ENCODE assay signal across 27 cellular contexts in the genomic region with DNA sequence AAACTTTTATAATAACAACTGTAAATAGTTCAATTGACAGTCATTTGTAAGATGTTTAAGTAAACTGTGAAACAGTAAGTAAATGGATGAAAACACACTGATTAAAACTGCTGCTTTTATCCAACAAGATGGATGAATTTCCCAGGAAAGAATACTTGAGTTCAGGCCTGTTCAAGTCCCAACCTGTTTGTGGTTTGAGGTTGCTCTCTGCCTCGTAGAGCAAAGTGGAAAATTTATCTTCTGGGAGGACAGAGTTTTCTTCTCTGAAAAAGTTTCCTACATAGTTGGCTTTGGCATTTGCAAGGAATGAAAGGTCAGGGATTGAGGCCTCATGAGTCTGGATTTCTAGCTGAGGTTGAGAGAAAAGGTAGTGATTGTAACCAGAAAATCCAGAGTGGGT. TPM values are rescaled to one million over a fixed set of nuclear protein-coding genes. Genes with fewer than 3 reads are reported as not detected.
DNase-seq lines count a peak whose midpoint lies in the region; ATAC-seq, FAIRE-seq and TF ChIP-seq lines count a peak whose summit lies in the region.
"Had no signal": no experiment of that assay in that cellular context is flagged by ENCODE, and none has a peak within 500 bp of the region (broad histone marks: within the 10 kb centered on the region; RNA-seq: fewer than 3 reads in every experiment).

No MANE protein-coding gene starts in this region.

- H3K9me3 ChIP-seq in adipocyte (ENCODE audit: control insufficient read depth, low read length) (no peaks in the 10 kb centered on the region), mesenchymal stem cell (ENCODE audit: control insufficient read depth, low read length) (peaks cover 10% of the 10 kb centered on the region), neuronal stem cell (replicated peaks in 1 of 2; ENCODE audit: control insufficient read depth in 2 of 2, insufficient read depth in 1 of 2, low read depth in 1 of 2, low read length in 2 of 2) (peaks cover 0 to 1% of the 10 kb centered on the region in 2 donors)
- H3K9me3 ChIP-seq: HAP-1, Peyer's patch had no signal

- H3K18ac ChIP-seq in mesenchymal stem cell (ENCODE audit: low read depth in 1 of 2, low read length in 2 of 2) (no peak overlapping the region), neuronal stem cell (ENCODE audit: low read length) (no peak overlapping the region)

- peaks cover 16% of the 10 kb centered on the region for H3K36me3 Mint-ChIP-seq in central memory CD8-positive, alpha-beta T cell (ENCODE audit: insufficient read depth)

- H2BK15ac ChIP-seq in mesenchymal stem cell (ENCODE audit: low read depth, poor library complexity, severe bottlenecking): no peak overlapping the region
- H2BK15ac ChIP-seq in neuronal stem cell (ENCODE audit: low read length): no peak overlapping the region

- H3K27me3 ChIP-seq in adipocyte (replicated peaks; ENCODE audit: control insufficient read depth, insufficient read depth, low read length) (no peaks in the 10 kb centered on the region), mesenchymal stem cell (ENCODE audit: control insufficient read depth in 1 of 2, insufficient read depth in 1 of 2, low read length in 2 of 2) (no peaks in the 10 kb centered on the region), neuronal stem cell (ENCODE audit: control insufficient read depth in 3 of 3, insufficient read depth in 3 of 3, low read depth in 1 of 3, low read length in 3 of 3) (no peaks in the 10 kb centered on the region)
- H3K27me3 ChIP-seq: Peyer's patch, SJSA1 had no signal

- H3K4me2 ChIP-seq in mesenchymal stem cell (ENCODE audit: low read length, poor library complexity, severe bottlenecking) (no peak overlapping the region), neuronal stem cell (ENCODE audit: insufficient read depth, low read length, poor library complexity, severe bottlenecking) (no peak overlapping the region)
- H3K4me2 ChIP-seq: GM23338 had no signal

- H3K4me1 ChIP-seq in adipocyte (ENCODE audit: control insufficient read depth, insufficient read depth, low read length) (peaks cover 24% of the 10 kb centered on the region), mesenchymal stem cell (ENCODE audit: control insufficient read depth, insufficient read depth, low read depth, low read length) (peaks cover 17% of the 10 kb centered on the region), neuronal stem cell (ENCODE audit: control insufficient read depth in 2 of 2, insufficient read depth in 1 of 2, low read depth in 1 of 2, low read length in 2 of 2) (no peaks in the 10 kb centered on the region)
- H3K4me1 ChIP-seq: HAP-1, Peyer's patch had no signal

- no peak overlapping the region for H3K14ac ChIP-seq in mesenchymal stem cell (ENCODE audit: low read length in 2 of 2)
- H3K14ac ChIP-seq in neuronal stem cell (ENCODE audit: low read length): no peak overlapping the region

- H3K4ac ChIP-seq in mesenchymal stem cell (ENCODE audit: low read depth in 1 of 2, low read length in 2 of 2): no peak overlapping the region
- no peak overlapping the region for H3K4ac ChIP-seq in neuronal stem cell (ENCODE audit: low read length)

- peaks cover 15% of the 10 kb centered on the region for H3K79me1 ChIP-seq in mesenchymal stem cell (replicated peaks; ENCODE audit: low read length, poor library complexity, severe bottlenecking)
- peaks cover 4% of the 10 kb centered on the region for H3K79me1 ChIP-seq in neuronal stem cell (ENCODE audit: low read depth, low read length)

- ATAC-seq in central memory CD8-positive, alpha-beta T cell (replicated peaks; ENCODE audit: extremely low read depth, poor library complexity, severe bottlenecking): no peak
- ATAC-seq: GM23338, Right ventricle myocardium inferior had no signal

- H3K4me3 Mint-ChIP-seq in central memory CD8-positive, alpha-beta T cell: no peak overlapping the region
- H3K4me3 Mint-ChIP-seq: CD8-positive, alpha-beta memory T cell; GM23338 had no signal

- peak overlapping the region; percentile 1 for H3K27ac ChIP-seq in mesenchymal stem cell (ENCODE audit: low read length, poor library complexity, severe bottlenecking)
- no peak overlapping the region for H3K27ac ChIP-seq in neuronal stem cell (replicated peaks; ENCODE audit: low read length)
- H3K27ac ChIP-seq: C4-2B, HL-60, Peyer's patch, SJSA1 had no signal

- H3K4me1 Mint-ChIP-seq in central memory CD8-positive, alpha-beta T cell: peaks cover 21% of the 10 kb centered on the region

- H3K36me3 ChIP-seq in adipocyte (ENCODE audit: control insufficient read depth, insufficient read depth, low read length, severe bottlenecking) (peaks cover 18% of the 10 kb centered on the region), mesenchymal stem cell (ENCODE audit: control insufficient read depth in 1 of 2, insufficient read depth in 2 of 2, low read depth in 1 of 2, low read length in 2 of 2) (peaks cover 15 to 37% of the 10 kb centered on the region in 2 experiments), neuronal stem cell (replicated peaks in 1 of 2; ENCODE audit: control insufficient read depth in 2 of 2, insufficient read depth in 2 of 2, low read length in 2 of 2) (peaks cover 2 to 44% of the 10 kb centered on the region in 2 donors)

- H4K91ac ChIP-seq in mesenchymal stem cell (ENCODE audit: low read length): no peak overlapping the region
- no peak overlapping the region for H4K91ac ChIP-seq in neuronal stem cell (ENCODE audit: low read depth, low read length, poor library complexity)

- no peak overlapping the region for H2AFZ ChIP-seq in mesenchymal stem cell (ENCODE audit: low read depth, low read length)
- no peak overlapping the region for H2AFZ ChIP-seq in neuronal stem cell (ENCODE audit: low read length)
- H2AFZ ChIP-seq: GM23338 had no signal

- WGBS in mesenchymal stem cell: 41% methylated on average over 1 of the region's 1 CpG
- no CpG with 5 or more reads among the region's 1 CpG for WGBS in neuronal stem cell (ENCODE audit: extremely low coverage in 2 of 2, insufficient read length in 2 of 2, insufficient replicate concordance in 1 of 2), 2 donors

- no peak for TF ChIP-seq POLR2A in GM12892 (IDR thresholded peaks at IDR 0.05; ENCODE audit: low read depth, low read length)

- H3K9ac ChIP-seq in adipocyte (ENCODE audit: low read length): no peak overlapping the region
- H3K9ac ChIP-seq in mesenchymal stem cell (ENCODE audit: low read length): no peak overlapping the region
- H3K9ac ChIP-seq in neuronal stem cell (ENCODE audit: low read depth, low read length, poor library complexity): no peak overlapping the region

- no peak overlapping the region for H2BK12ac ChIP-seq in mesenchymal stem cell (ENCODE audit: low read length in 2 of 2)
- H2BK12ac ChIP-seq in neuronal stem cell (ENCODE audit: low read length): no peak overlapping the region

- H3K27ac Mint-ChIP-seq in central memory CD8-positive, alpha-beta T cell (ENCODE audit: low read depth): peak overlapping the region; percentile 46
- H3K27ac Mint-ChIP-seq: CD8-positive, alpha-beta memory T cell; GM23338 had no signal

- DNase-seq in GM12892 (ENCODE audit: insufficient read length): no peak
- DNase-seq in adipocyte (ENCODE audit: low read depth): peak; percentile 10
- DNase-seq in central memory CD8-positive, alpha-beta T cell (ENCODE audit: low spot score in 2 of 2): no peak
- DNase-seq in mesenchymal stem cell: peak; percentile 33
- no peak for DNase-seq in inferior parietal cortex (ENCODE audit: extremely low spot score)
- no peak for DNase-seq in activated naive CD4-positive, alpha-beta T cell treated with anti-CD3 and anti-CD28 coated beads, Interleukin-2, amount 50 U/mL, for 16 hours
- no peak for DNase-seq in neuronal stem cell (ENCODE audit: low spot score)
- DNase-seq: Calu3; CD8-positive, alpha-beta memory T cell; KG1; NCI-H1092 treated with DMSO at 0.1 percent for 48 hours; NCI-H1436 treated with DMSO at 0.1 percent for 48 hours; NCI-H1930; NCI-H2171; NCI-H345; NCI-H524 treated with DMSO at 0.1 percent for 48 hours; NCI-H82; Peyer's patch had no signal

- no peak overlapping the region for H2BK5ac ChIP-seq in mesenchymal stem cell (ENCODE audit: low read depth, low read length, poor library complexity, severe bottlenecking)
- no peak overlapping the region for H2BK5ac ChIP-seq in neuronal stem cell (ENCODE audit: low read length)

- H2BK120ac ChIP-seq in mesenchymal stem cell (ENCODE audit: low read depth, low read length) (no peak overlapping the region), neuronal stem cell (ENCODE audit: low read depth, low read length) (no peak overlapping the region)

- H3K4me3 ChIP-seq in adipocyte (ENCODE audit: low read length) (no peak overlapping the region), mesenchymal stem cell (ENCODE audit: insufficient read depth in 1 of 2, low read depth in 1 of 2, low read length in 2 of 2) (no peak overlapping the region), neuronal stem cell (ENCODE audit: low read length in 2 of 2) (no peak overlapping the region)
- H3K4me3 ChIP-seq: GM23338, HAP-1, Peyer's patch, SJSA1 had no signal

- H3K9me3 Mint-ChIP-seq in central memory CD8-positive, alpha-beta T cell: peaks cover 4% of the 10 kb centered on the region
- H3K9me3 Mint-ChIP-seq: GM23338 had no signal

- H4K8ac ChIP-seq in mesenchymal stem cell (ENCODE audit: low read length) (no peak overlapping the region), neuronal stem cell (ENCODE audit: low read depth, low read length) (no peak overlapping the region)

- H2AK5ac ChIP-seq in mesenchymal stem cell (ENCODE audit: low read length, severe bottlenecking) (no peak overlapping the region), neuronal stem cell (ENCODE audit: low read depth, low read length) (no peak overlapping the region)

- H3K23ac ChIP-seq in mesenchymal stem cell (ENCODE audit: low read length in 2 of 2) (no peak overlapping the region), neuronal stem cell (ENCODE audit: low read depth, low read length, poor library complexity) (no peak overlapping the region)

- peak; percentile 17 for FAIRE-seq in GM12892 (lab: Jason Lieb, UNC)
- FAIRE-seq: A204.1, G401.6, GM18507 had no signal

- H3K27me3 Mint-ChIP-seq in central memory CD8-positive, alpha-beta T cell: no peaks in the 10 kb centered on the region
- H3K27me3 Mint-ChIP-seq: CD8-positive, alpha-beta memory T cell had no signal

RNA-seq across cellular contexts. Expression of gene ZNF543, which starts 15.2 kb away (rescaled TPM):
- 3.0 TPM for polyA plus RNA-seq in GM12892 (2012; ENCODE audit: missing spikeins)
- 1.9 TPM for polyA plus RNA-seq in mesenchymal stem cell (2013, experiment 1 of 2)
- 2.2 TPM for polyA plus RNA-seq in mesenchymal stem cell (2013, experiment 2 of 2)
- polyA plus RNA-seq in neuronal stem cell (2013, experiment 1 of 2): 4.2 TPM
- polyA plus RNA-seq in neuronal stem cell (2013, experiment 2 of 2): 4.7 TPM

RNA-seq across cellular contexts. Expression of gene ZNF460, which starts 24.8 kb away (rescaled TPM):
- polyA plus RNA-seq in GM12892 (2012; ENCODE audit: missing spikeins): 11.9 TPM
- polyA plus RNA-seq in mesenchymal stem cell (2013, experiment 1 of 2): 2.1 TPM
- 1.8 TPM for polyA plus RNA-seq in mesenchymal stem cell (2013, experiment 2 of 2)
- 4.5 TPM for polyA plus RNA-seq in neuronal stem cell (2013, experiment 1 of 2)
- polyA plus RNA-seq in neuronal stem cell (2013, experiment 2 of 2): 5.6 TPM

RNA-seq across cellular contexts. Expression of gene ZNF304, which starts 46.0 kb away (rescaled TPM):
- polyA plus RNA-seq in GM12892 (2012; ENCODE audit: missing spikeins): 4.5 TPM
- polyA plus RNA-seq in mesenchymal stem cell (2013, experiment 1 of 2): 3.3 TPM
- polyA plus RNA-seq in mesenchymal stem cell (2013, experiment 2 of 2): 3.3 TPM
- 3.4 TPM for polyA plus RNA-seq in neuronal stem cell (2013, experiment 1 of 2)
- polyA plus RNA-seq in neuronal stem cell (2013, experiment 2 of 2): 3.3 TPM

RNA-seq across cellular contexts. Expression of gene TRAPPC2B, which starts 58.3 kb away (rescaled TPM):
- 17.6 TPM for polyA plus RNA-seq in GM12892 (2012; ENCODE audit: missing spikeins)
- polyA plus RNA-seq in mesenchymal stem cell (2013, experiment 1 of 2): 23.5 TPM
- polyA plus RNA-seq in mesenchymal stem cell (2013, experiment 2 of 2): 22.8 TPM
- 19.7 TPM for polyA plus RNA-seq in neuronal stem cell (2013, experiment 1 of 2)
- polyA plus RNA-seq in neuronal stem cell (2013, experiment 2 of 2): 19.5 TPM

RNA-seq across cellular contexts. Expression of gene ZNF547, which starts 58.3 kb away (rescaled TPM):
- polyA plus RNA-seq in GM12892 (2012; ENCODE audit: missing spikeins): 1.7 TPM
- 1.2 TPM for polyA plus RNA-seq in mesenchymal stem cell (2013, experiment 1 of 2)
- 1.0 TPM for polyA plus RNA-seq in mesenchymal stem cell (2013, experiment 2 of 2)
- 0.60 TPM for polyA plus RNA-seq in neuronal stem cell (2013, experiment 1 of 2)
- polyA plus RNA-seq in neuronal stem cell (2013, experiment 2 of 2): 0.87 TPM

Comparison
In these comparisons a context has a peak if more than half of its experiments do, and no peak if none do; other contexts are left out.
1. DNase-seq: peak in adipocyte (single experiment) and mesenchymal stem cell (single experiment); none in GM12892 (single experiment), central memory CD8-positive, alpha-beta T cell (0 of 2), inferior parietal cortex (single experiment), activated naive CD4-positive, alpha-beta T cell treated with anti-CD3 and anti-CD28 coated beads, Interleukin-2, amount 50 U/mL, for 16 hours (single experiment) and neuronal stem cell (single experiment).